1 cellular context compared by ENCODE assay signal in genomic region chr12:12717586-12718381, GRCh38.
TF ChIP-seq lines count a peak whose summit lies in the region.

No MANE protein-coding gene starts in this region.

TF ChIP-seq in HepG2, 621 proteins besides CTCF, POLR2A, EP300 and RAD21 (continued from another document and continues in another):
- no peak for TF ChIP-seq NFAT5 (CRISPR knock-in tag; IDR thresholded peaks at IDR 0.05)
- no peak; a peak in 1 of 4 replicates for TF ChIP-seq HMGXB4 (CRISPR knock-in tag; IDR thresholded peaks at IDR 0.05; ENCODE audit: borderline replicate concordance in 1 of 2, low read depth in 1 of 2)
- no peak for TF ChIP-seq KAT8 (CRISPR knock-in tag; IDR thresholded peaks at IDR 0.05)
- TF ChIP-seq, protein P1, sequence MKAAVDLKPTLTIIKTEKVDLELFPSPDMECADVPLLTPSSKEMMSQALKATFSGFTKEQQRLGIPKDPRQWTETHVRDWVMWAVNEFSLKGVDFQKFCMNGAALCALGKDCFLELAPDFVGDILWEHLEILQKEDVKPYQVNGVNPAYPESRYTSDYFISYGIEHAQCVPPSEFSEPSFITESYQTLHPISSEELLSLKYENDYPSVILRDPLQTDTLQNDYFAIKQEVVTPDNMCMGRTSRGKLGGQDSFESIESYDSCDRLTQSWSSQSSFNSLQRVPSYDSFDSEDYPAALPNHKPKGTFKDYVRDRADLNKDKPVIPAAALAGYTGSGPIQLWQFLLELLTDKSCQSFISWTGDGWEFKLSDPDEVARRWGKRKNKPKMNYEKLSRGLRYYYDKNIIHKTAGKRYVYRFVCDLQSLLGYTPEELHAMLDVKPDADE (CRISPR knock-in tag; IDR thresholded peaks at IDR 0.05), result no peak
- no peak for TF ChIP-seq KLF13 (CRISPR knock-in tag; IDR thresholded peaks at IDR 0.05)
- no peak for TF ChIP-seq ZNF101 (CRISPR knock-in tag; IDR thresholded peaks at IDR 0.05; ENCODE audit: borderline replicate concordance, low read depth)
- 0 out of 2 replicates have a peak, but pooled peaks have one; percentile 68 for TF ChIP-seq HOXA9 (CRISPR knock-in tag; IDR thresholded peaks at IDR 0.05; ENCODE audit: borderline replicate concordance)
- TF ChIP-seq SIX4 (CRISPR knock-in tag; IDR thresholded peaks at IDR 0.05), result no peak
- TF ChIP-seq CERS6 (CRISPR knock-in tag; IDR thresholded peaks at IDR 0.05), result no peak
- no peak for TF ChIP-seq NFKBIZ (CRISPR knock-in tag; IDR thresholded peaks at IDR 0.05)
- TF ChIP-seq ZNF879 (CRISPR knock-in tag; IDR thresholded peaks at IDR 0.05), result no peak
- TF ChIP-seq ZNF20 (CRISPR knock-in tag; IDR thresholded peaks at IDR 0.05), result no peak
- TF ChIP-seq ARID3A (IDR thresholded peaks at IDR 0.05; ENCODE audit: low read depth, low read length), result no peak
- no peak for TF ChIP-seq MED8 (CRISPR knock-in tag; IDR thresholded peaks at IDR 0.05; ENCODE audit: insufficient replicate concordance)
- TF ChIP-seq ZNF777 (CRISPR knock-in tag; IDR thresholded peaks at IDR 0.05), result no peak
- no peak for TF ChIP-seq ZFP36L1 (CRISPR knock-in tag; IDR thresholded peaks at IDR 0.05)
- TF ChIP-seq RFX1 (IDR thresholded peaks at IDR 0.05), result no peak
- no peak for TF ChIP-seq CEBPB (IDR thresholded peaks at IDR 0.05; ENCODE audit: borderline replicate concordance, low read depth, low read length)
- no peak for TF ChIP-seq GPN1 (CRISPR knock-in tag; IDR thresholded peaks at IDR 0.05; ENCODE audit: borderline replicate concordance)
- 0 out of 2 replicates have a peak, but pooled peaks have one; percentile 22 for TF ChIP-seq HNF1B (CRISPR knock-in tag; IDR thresholded peaks at IDR 0.05)
- no peak for TF ChIP-seq ZSCAN12 (CRISPR knock-in tag; IDR thresholded peaks at IDR 0.05)
- TF ChIP-seq ZBTB38 (CRISPR knock-in tag; IDR thresholded peaks at IDR 0.05), result no peak
- no peak for TF ChIP-seq ZFP41 (CRISPR knock-in tag; IDR thresholded peaks at IDR 0.05; ENCODE audit: borderline replicate concordance)
- no peak for TF ChIP-seq HHEX (CRISPR knock-in tag; IDR thresholded peaks at IDR 0.05)
- TF ChIP-seq ZNF543 (CRISPR knock-in tag; IDR thresholded peaks at IDR 0.05), result 0 out of 2 replicates have a peak, but pooled peaks have one; percentile 35
- no peak for TF ChIP-seq NFE2 (CRISPR knock-in tag; IDR thresholded peaks at IDR 0.05)
- TF ChIP-seq ZSCAN29 (CRISPR knock-in tag; conservative IDR thresholded peaks at IDR 0.05), result no peak
- TF ChIP-seq NONO (IDR thresholded peaks at IDR 0.05), result no peak
- TF ChIP-seq NONO (CRISPR knock-in tag; conservative IDR thresholded peaks at IDR 0.05), result no peak
- no peak for TF ChIP-seq ZBTB21 (CRISPR knock-in tag; IDR thresholded peaks at IDR 0.05)
- TF ChIP-seq HOXA7 (CRISPR knock-in tag; IDR thresholded peaks at IDR 0.05), result 0 out of 2 replicates have a peak, but pooled peaks have one; percentile 33
- no peak for TF ChIP-seq CBX5 (CRISPR knock-in tag; IDR thresholded peaks at IDR 0.05; ENCODE audit: borderline replicate concordance)
- TF ChIP-seq ZNF318 (CRISPR knock-in tag; IDR thresholded peaks at IDR 0.05), result no peak
- TF ChIP-seq ZNF329 (CRISPR knock-in tag; IDR thresholded peaks at IDR 0.05; ENCODE audit: low read depth), result no peak
- TF ChIP-seq ZSCAN22 (CRISPR knock-in tag; IDR thresholded peaks at IDR 0.05), result no peak
- TF ChIP-seq, protein P2, sequence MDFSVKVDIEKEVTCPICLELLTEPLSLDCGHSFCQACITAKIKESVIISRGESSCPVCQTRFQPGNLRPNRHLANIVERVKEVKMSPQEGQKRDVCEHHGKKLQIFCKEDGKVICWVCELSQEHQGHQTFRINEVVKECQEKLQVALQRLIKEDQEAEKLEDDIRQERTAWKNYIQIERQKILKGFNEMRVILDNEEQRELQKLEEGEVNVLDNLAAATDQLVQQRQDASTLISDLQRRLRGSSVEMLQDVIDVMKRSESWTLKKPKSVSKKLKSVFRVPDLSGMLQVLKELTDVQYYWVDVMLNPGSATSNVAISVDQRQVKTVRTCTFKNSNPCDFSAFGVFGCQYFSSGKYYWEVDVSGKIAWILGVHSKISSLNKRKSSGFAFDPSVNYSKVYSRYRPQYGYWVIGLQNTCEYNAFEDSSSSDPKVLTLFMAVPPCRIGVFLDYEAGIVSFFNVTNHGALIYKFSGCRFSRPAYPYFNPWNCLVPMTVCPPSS (IDR thresholded peaks at IDR 0.05), result no peak
